Comparison of ENCODE assay signal across 25 cellular contexts in genomic region chr4:165842684-165843083, GRCh38.
DNase-seq lines count a peak whose midpoint lies in the region; ATAC-seq, FAIRE-seq and TF ChIP-seq lines count a peak whose summit lies in the region.
"Had no signal": no experiment of that assay in that cellular context is flagged by ENCODE, and none has a peak within 500 bp of the region (broad histone marks: within the 10 kb centered on the region; RNA-seq: fewer than 3 reads in every experiment).

No MANE protein-coding gene starts in this region.

- FAIRE-seq in G401.6 (lab: Jason Lieb, UNC) = peak; percentile 45
- FAIRE-seq: A204.1, GM12891, GM19239 had no signal

- H3K4me1 ChIP-seq in Loucy (ENCODE audit: insufficient read depth, low read length, poor library complexity, severe bottlenecking) = no peaks in the 10 kb centered on the region
- H3K4me1 ChIP-seq: BE2C, BLaER1 had no signal

- no peak for ATAC-seq in HG02885 (IDR thresholded peaks at IDR 0.05; ENCODE audit: poor library complexity, unreplicated experiment)

- no peak overlapping the region for H3K4me2 ChIP-seq in Loucy (ENCODE audit: low read depth, low read length, poor library complexity, severe bottlenecking)
- H3K4me2 ChIP-seq: BLaER1 had no signal

- DNase-seq in NCI-H146 treated with DMSO at 0.1 percent for 48 hours (lab: John Stamatoyannopoulos, UW; ENCODE audit: unreplicated experiment) = peak; percentile 37
- no peak for DNase-seq in HPDE6-E6E7 (ENCODE audit: extremely low spot score)
- DNase-seq in globus pallidus (ENCODE audit: low spot score) = no peak
- DNase-seq: 8988T; ACHN; BE2C; C1 segment of cervical spinal cord; CD4-positive, alpha-beta memory T cell; CD4-positive, CD25-positive, alpha-beta regulatory T cell; CD8-positive, alpha-beta memory T cell; COR-L47; DMS 273 treated with DMSO at 0.1 percent for 48 hours; DMS153; DMS53; DMS79; DND-41; EL; GF-D8 had no signal

- H3K27me3 ChIP-seq in Loucy (ENCODE audit: insufficient read depth, low read length, poor library complexity, severe bottlenecking) = no peaks in the 10 kb centered on the region
- H3K27me3 ChIP-seq: BE2C, BLaER1 had no signal

- TF ChIP-seq CTCF in Loucy (conservative IDR thresholded peaks at IDR 0.05; ENCODE audit: low read length) = no peak

- no peaks in the 10 kb centered on the region for H3K79me2 ChIP-seq in Loucy (ENCODE audit: insufficient read depth, low read length)

- H3K9ac ChIP-seq in Loucy (ENCODE audit: low read depth, low read length, poor library complexity, severe bottlenecking) = no peak overlapping the region
- H3K9ac ChIP-seq: BLaER1 had no signal

- no peaks in the 10 kb centered on the region for H3K36me3 ChIP-seq in Loucy (ENCODE audit: insufficient read depth, low read length)
- H3K36me3 ChIP-seq: BE2C, BLaER1 had no signal

- no peak overlapping the region for H3K4me3 ChIP-seq in Loucy (ENCODE audit: low read length, poor library complexity, severe bottlenecking)
- H3K4me3 ChIP-seq: BLaER1 had no signal

- H2AFZ ChIP-seq in Loucy (ENCODE audit: low read length) = peak overlapping the region; percentile 0; the same call in 1 of the 2 replicates

- no peaks in the 10 kb centered on the region for H3F3A ChIP-seq in Loucy (ENCODE audit: low read depth)

- H3K9me3 ChIP-seq in Loucy (ENCODE audit: insufficient read depth, low read depth, low read length) = no peaks in the 10 kb centered on the region
- H3K9me3 ChIP-seq: BE2C, BLaER1 had no signal

- H3K9me2 ChIP-seq in Loucy (replicated peaks; ENCODE audit: low read depth, low read length) = no peaks in the 10 kb centered on the region

- no peaks in the 10 kb centered on the region for H4K20me1 ChIP-seq in Loucy (ENCODE audit: insufficient read depth, low read length, poor library complexity, severe bottlenecking)
- H4K20me1 ChIP-seq: BLaER1 had no signal
